Comparison of ENCODE assay signal across 21 cellular contexts in the genomic region with DNA sequence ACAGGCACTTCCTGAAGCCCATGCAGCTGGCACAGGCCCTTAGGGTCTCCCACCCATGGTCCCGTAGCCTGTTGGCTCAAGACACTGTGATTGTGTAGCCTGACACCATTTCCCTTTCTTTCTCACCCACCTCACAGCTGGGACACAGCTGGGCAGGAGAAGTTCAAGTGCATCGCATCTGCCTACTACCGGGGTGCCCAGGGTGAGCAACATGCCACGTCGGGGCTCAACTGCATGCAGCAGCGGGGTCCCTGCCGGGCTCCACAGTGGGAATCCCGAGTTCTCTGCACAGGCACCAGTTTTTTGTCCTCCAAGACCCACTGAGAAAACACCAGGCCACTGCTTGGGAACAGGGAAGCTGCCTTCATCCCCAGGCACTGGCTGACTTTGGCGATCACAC. TPM values are rescaled to one million over a fixed set of nuclear protein-coding genes. Genes with fewer than 3 reads are reported as not detected.
"Had no signal": no experiment of that assay in that cellular context is flagged by ENCODE, and none has a peak within 500 bp of the region (broad histone marks: within the 10 kb centered on the region; RNA-seq: fewer than 3 reads in every experiment).

No MANE protein-coding gene starts in this region.

- ATAC-seq: heart left ventricle; psoas muscle; stimulated activated naive CD8-positive, alpha-beta T cell treated with anti-CD3 and anti-CD28 coated beads, Interleukin-15, Interleukin-2, amounts not matched to agents 100 U/mL and 50 U/mL, for 24 hours had no signal

- H3K36me3 Mint-ChIP-seq: naive B cell had no signal

- H3K27ac Mint-ChIP-seq: nephron, type B pancreatic cell had no signal

- H3K4me1 ChIP-seq: psoas muscle, uterus had no signal

- H3K27me3 Mint-ChIP-seq: naive B cell, type B pancreatic cell had no signal

- H3K9me3 ChIP-seq: heart left ventricle, psoas muscle, suprapubic skin, thyroid gland, uterus had no signal

- H3K4me3 ChIP-seq: dorsolateral prefrontal cortex, heart left ventricle, psoas muscle, suprapubic skin, thyroid gland, uterus had no signal

- H3K27me3 ChIP-seq: dorsolateral prefrontal cortex, suprapubic skin, thyroid gland, uterus had no signal

- H3K36me3 ChIP-seq: heart left ventricle, suprapubic skin, thyroid gland, uterus had no signal

- H3K27ac ChIP-seq: heart left ventricle, psoas muscle, suprapubic skin, thyroid gland, uterus had no signal

- H3K4me1 Mint-ChIP-seq: nephron had no signal

- H3K9me3 Mint-ChIP-seq: naive B cell, nephron, type B pancreatic cell had no signal

- H3K4me3 Mint-ChIP-seq: nephron, type B pancreatic cell had no signal

- FAIRE-seq: frontal cortex, small intestine had no signal

- DNase-seq: cortex of kidney; dorsolateral prefrontal cortex; effector CD8-positive, alpha-beta T cell; hippocampal formation; naive B cell; psoas muscle; small intestine; stimulated activated CD4-positive, alpha-beta T cell treated with anti-CD3 and anti-CD28 coated beads, Interleukin-2, amount 100 ng/mL, for 48 hours; stimulated activated naive CD8-positive, alpha-beta T cell treated with anti-CD3 and anti-CD28 coated beads, Interleukin-15, Interleukin-2, amounts not matched to agents 100 U/mL and 50 U/mL, for 24 hours; thyroid gland; uterus had no signal

RNA-seq across cellular contexts. Expression of a gene that starts 14.0 kb away (rescaled TPM):
- total RNA-seq: glomerular endothelial cell, heart left ventricle, lung microvascular endothelial cell, osteoblast, psoas muscle had no signal
- polyA plus RNA-seq: fibroblast of lung, heart left ventricle, liver, psoas muscle had no signal
